Comparison of ENCODE assay signal across 18 cellular contexts in the genomic region with DNA sequence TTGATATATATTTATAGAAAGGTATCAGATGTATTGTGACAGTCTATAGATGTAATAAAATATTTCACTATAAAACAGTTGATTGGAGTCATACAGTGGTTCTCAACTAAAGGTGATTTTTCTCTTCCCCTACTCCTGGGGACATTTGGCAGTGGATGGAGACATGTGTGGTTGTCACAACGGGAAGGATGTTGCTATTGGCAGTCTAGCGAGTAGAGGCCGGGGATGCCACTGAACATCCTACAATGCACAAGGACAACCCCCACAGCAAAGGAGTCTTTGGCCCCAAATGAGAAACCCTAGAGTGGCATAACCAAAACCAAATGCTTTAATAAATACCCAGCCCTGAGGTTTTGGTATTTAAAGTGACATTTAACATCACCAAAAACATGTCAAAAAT.
A peak's percentile ranks its signal among the peaks of the same experiment; 100 is the strongest.
DNase-seq lines count a peak whose midpoint lies in the region; ATAC-seq and TF ChIP-seq lines count a peak whose summit lies in the region.
"Had no signal": no experiment of that assay in that cellular context is flagged by ENCODE, and none has a peak within 500 bp of the region (broad histone marks: within the 10 kb centered on the region; RNA-seq: fewer than 3 reads in every experiment).

No MANE protein-coding gene starts in this region.

- no peak overlapping the region for H3K4me2 ChIP-seq in mesenchymal stem cell (ENCODE audit: low read length, poor library complexity, severe bottlenecking)
- H3K4me2 ChIP-seq in trophoblast cell (ENCODE audit: low read length): no peak overlapping the region

- H2BK5ac ChIP-seq in mesenchymal stem cell (ENCODE audit: low read depth, low read length, poor library complexity, severe bottlenecking) (no peak overlapping the region), trophoblast cell (ENCODE audit: low read depth, low read length, poor library complexity) (no peak overlapping the region)

- H3K79me1 ChIP-seq in mesenchymal stem cell (replicated peaks; ENCODE audit: low read length, poor library complexity, severe bottlenecking): peaks cover 34% of the 10 kb centered on the region
- no peaks in the 10 kb centered on the region for H3K79me1 ChIP-seq in trophoblast cell (ENCODE audit: low read length)

- 60% methylated on average over 1 of the region's 3 CpGs for WGBS in mesenchymal stem cell
- WGBS in trophoblast cell (ENCODE audit: extremely low coverage, insufficient coverage, insufficient read length): no CpG with 5 or more reads among the region's 3 CpGs

- H3K18ac ChIP-seq in mesenchymal stem cell (ENCODE audit: low read depth in 1 of 2, low read length in 2 of 2) (no peak overlapping the region), trophoblast cell (ENCODE audit: low read length) (no peak overlapping the region)

- no peaks in the 10 kb centered on the region for H3K36me3 ChIP-seq in mesenchymal stem cell (ENCODE audit: control insufficient read depth in 1 of 2, insufficient read depth in 2 of 2, low read depth in 1 of 2, low read length in 2 of 2)
- no peaks in the 10 kb centered on the region for H3K36me3 ChIP-seq in stomach smooth muscle (ENCODE audit: control insufficient read depth in 2 of 2, insufficient read depth in 2 of 2, low read length in 2 of 2)
- no peaks in the 10 kb centered on the region for H3K36me3 ChIP-seq in trophoblast cell (ENCODE audit: control insufficient read depth in 1 of 2, insufficient read depth in 2 of 2, low read length in 2 of 2)
- no peaks in the 10 kb centered on the region for H3K36me3 ChIP-seq in lower lobe of right lung

- intact Hi-C loops in lower lobe of right lung (cut with DNase I): no loop called here

- DNase-seq in RPMI7951 (ENCODE audit: low read depth): peak; percentile 36
- DNase-seq in cerebellar cortex (ENCODE audit: low spot score): peak; percentile 66
- no peak for DNase-seq in mesenchymal stem cell
- no peak for DNase-seq in trophoblast cell
- DNase-seq in NCI-H2227 treated with DMSO at 0.1 percent for 48 hours (lab: John Stamatoyannopoulos, UW): no peak
- no peak for DNase-seq in lower lobe of right lung
- DNase-seq in NCI-H524 (lab: John Stamatoyannopoulos, UW): no peak
- DNase-seq: ACHN, AML-193, DMS79, MM.1S, NCI-H1092, NCI-H146, NCI-H2081, NCI-H510A treated with DMSO at 0.1 percent for 48 hours had no signal

- no peak overlapping the region for H2AK5ac ChIP-seq in mesenchymal stem cell (ENCODE audit: low read length, severe bottlenecking)
- no peak overlapping the region for H2AK5ac ChIP-seq in trophoblast cell (ENCODE audit: low read length)

- H3K4me1 ChIP-seq in mesenchymal stem cell (ENCODE audit: control insufficient read depth, insufficient read depth, low read depth, low read length): peaks cover 3% of the 10 kb centered on the region
- H3K4me1 ChIP-seq in stomach smooth muscle (ENCODE audit: control insufficient read depth, insufficient read depth, low read length): peaks cover 44% of the 10 kb centered on the region
- H3K4me1 ChIP-seq in trophoblast cell (ENCODE audit: control insufficient read depth in 1 of 2, insufficient read depth in 2 of 2, low read length in 2 of 2): peaks cover 0 to 7% of the 10 kb centered on the region in 2 experiments
- H3K4me1 ChIP-seq in lower lobe of right lung: peaks cover 26% of the 10 kb centered on the region

- H4K91ac ChIP-seq in mesenchymal stem cell (ENCODE audit: low read length) (no peak overlapping the region), trophoblast cell (ENCODE audit: low read depth, low read length) (no peak overlapping the region)

- no peak overlapping the region for H3K23ac ChIP-seq in mesenchymal stem cell (ENCODE audit: low read length in 2 of 2)
- H3K23ac ChIP-seq in trophoblast cell (ENCODE audit: low read length): no peak overlapping the region

- H2BK12ac ChIP-seq in mesenchymal stem cell (ENCODE audit: low read length in 2 of 2) (no peak overlapping the region), trophoblast cell (ENCODE audit: low read length) (no peak overlapping the region)

- H4K12ac ChIP-seq in trophoblast cell (ENCODE audit: low read depth, low read length): no peak overlapping the region

- no peak overlapping the region for H2BK15ac ChIP-seq in mesenchymal stem cell (ENCODE audit: low read depth, poor library complexity, severe bottlenecking)

- no peak overlapping the region for H4K8ac ChIP-seq in mesenchymal stem cell (ENCODE audit: low read length)
- H4K8ac ChIP-seq in trophoblast cell (ENCODE audit: low read depth, low read length): no peak overlapping the region

- H3K4me3 ChIP-seq in mesenchymal stem cell (ENCODE audit: insufficient read depth in 1 of 2, low read depth in 1 of 2, low read length in 2 of 2): peak overlapping the region in 1 of 2 experiments; percentile 4
- no peak overlapping the region for H3K4me3 ChIP-seq in stomach smooth muscle (ENCODE audit: low read length in 2 of 2)
- no peak overlapping the region for H3K4me3 ChIP-seq in trophoblast cell (ENCODE audit: low read depth, low read length)
- H3K4me3 ChIP-seq in lower lobe of right lung: no peak overlapping the region

- H3K14ac ChIP-seq in mesenchymal stem cell (ENCODE audit: low read length in 2 of 2) (no peak overlapping the region), trophoblast cell (ENCODE audit: low read length) (no peak overlapping the region)

- H3K27me3 ChIP-seq in mesenchymal stem cell (ENCODE audit: control insufficient read depth in 1 of 2, insufficient read depth in 1 of 2, low read length in 2 of 2) (no peaks in the 10 kb centered on the region), stomach smooth muscle (ENCODE audit: control insufficient read depth in 1 of 2, insufficient read depth in 2 of 2, low read length in 2 of 2) (no peaks in the 10 kb centered on the region), trophoblast cell (ENCODE audit: insufficient read depth, low read length) (no peaks in the 10 kb centered on the region), lower lobe of right lung (ENCODE audit: low read depth) (no peaks in the 10 kb centered on the region)

- no peaks in the 10 kb centered on the region for H3K9me3 ChIP-seq in mesenchymal stem cell (ENCODE audit: control insufficient read depth, low read length)
- H3K9me3 ChIP-seq in stomach smooth muscle (ENCODE audit: control insufficient read depth in 2 of 2, low read length in 2 of 2): no peaks in the 10 kb centered on the region
- no peaks in the 10 kb centered on the region for H3K9me3 ChIP-seq in trophoblast cell (ENCODE audit: insufficient read depth, low read depth, low read length)
- no peaks in the 10 kb centered on the region for H3K9me3 ChIP-seq in lower lobe of right lung

- no peak overlapping the region for H3K4ac ChIP-seq in mesenchymal stem cell (ENCODE audit: low read depth in 1 of 2, low read length in 2 of 2)
- H3K4ac ChIP-seq in trophoblast cell (ENCODE audit: low read depth, low read length): no peak overlapping the region

- no peak for ATAC-seq in lower lobe of right lung

- no peak for TF ChIP-seq CTCF in lower lobe of right lung (IDR thresholded peaks at IDR 0.05)

- H3K79me2 ChIP-seq in trophoblast cell (ENCODE audit: control insufficient read depth, insufficient read depth, low read length, poor library complexity): no peaks in the 10 kb centered on the region

- no peak overlapping the region for H2BK120ac ChIP-seq in mesenchymal stem cell (ENCODE audit: low read depth, low read length)
- no peak overlapping the region for H2BK120ac ChIP-seq in trophoblast cell (ENCODE audit: insufficient read depth, low read length, poor library complexity)

- H3K27ac ChIP-seq in mesenchymal stem cell (ENCODE audit: low read length, poor library complexity, severe bottlenecking): no peak overlapping the region
- H3K27ac ChIP-seq in stomach smooth muscle (ENCODE audit: low read length): peak overlapping the region; percentile 56
- no peak overlapping the region for H3K27ac ChIP-seq in trophoblast cell (ENCODE audit: low read depth, low read length)
- H3K27ac ChIP-seq in lower lobe of right lung: no peak overlapping the region
- H3K27ac ChIP-seq: C4-2B, RWPE1 had no signal

- no peak overlapping the region for H2AFZ ChIP-seq in mesenchymal stem cell (ENCODE audit: low read depth, low read length)
- no peak overlapping the region for H2AFZ ChIP-seq in trophoblast cell (ENCODE audit: insufficient read depth, low read length, poor library complexity)

- H3K9ac ChIP-seq in mesenchymal stem cell (ENCODE audit: low read length) (peak overlapping the region; percentile 87), stomach smooth muscle (ENCODE audit: low read length in 2 of 2) (no peak overlapping the region), trophoblast cell (ENCODE audit: low read length) (no peak overlapping the region)

Comparison
In these comparisons a context has a peak if more than half of its experiments do, and no peak if none do; other contexts are left out.
1. DNase-seq: peak in RPMI7951 (single experiment) and cerebellar cortex (single experiment); none in mesenchymal stem cell (single experiment), trophoblast cell (0 of 2), NCI-H2227 treated with DMSO at 0.1 percent for 48 hours (single experiment), lower lobe of right lung (single experiment) and NCI-H524 (0 of 2).